8 cellular contexts compared by ENCODE assay signal in the genomic region with DNA sequence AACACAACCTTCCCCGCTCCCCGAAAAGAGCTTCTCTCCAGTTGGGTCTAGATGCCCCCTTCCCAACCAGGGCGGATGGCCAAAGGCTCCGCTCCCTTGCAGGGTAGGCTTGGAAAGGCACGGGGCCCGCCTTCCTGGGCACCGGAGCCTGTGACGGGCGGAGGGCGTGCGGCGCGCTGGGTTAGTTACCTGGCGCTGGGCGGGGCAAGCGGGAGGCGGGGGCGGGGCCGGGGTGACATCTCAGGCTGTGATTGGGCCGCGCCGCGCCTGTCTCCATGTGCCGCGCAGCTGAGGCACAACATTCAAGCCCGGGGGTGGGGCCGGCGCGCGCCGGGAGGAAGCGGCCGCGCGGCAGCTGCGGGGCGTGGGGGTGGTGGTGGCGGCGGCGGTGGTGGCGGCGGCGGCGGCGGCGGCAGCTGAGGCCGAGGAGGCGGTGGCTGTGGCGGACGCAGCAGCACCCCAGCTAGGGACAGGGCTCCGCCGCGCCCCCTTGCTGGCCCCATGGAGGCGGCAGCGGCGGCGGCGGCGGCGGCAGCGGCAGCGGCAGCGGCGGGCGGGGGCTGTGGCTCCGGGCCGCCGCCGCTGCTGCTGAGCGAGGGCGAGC. TPM values are rescaled to one million over a fixed set of nuclear protein-coding genes. Genes with fewer than 3 reads are reported as not detected.
A peak's percentile ranks its signal among the peaks of the same experiment; 100 is the strongest.
DNase-seq lines count a peak whose midpoint lies in the region; ATAC-seq and TF ChIP-seq lines count a peak whose summit lies in the region.

A gene (plus strand): TSS at position 298 of the 604 bp plus-strand sequence. CDS start 204 bp downstream, at position 502.

- peak; percentile 97 for ATAC-seq in GM19455 (IDR thresholded peaks at IDR 0.05; ENCODE audit: unreplicated experiment)
- ATAC-seq in HG03558 (IDR thresholded peaks at IDR 0.05; ENCODE audit: extremely low read depth, unreplicated experiment), result peak; percentile 76

- intact Hi-C loops in CD14-positive monocyte (cut with micrococcal nuclease), result loop anchor here in 1 of 2 donors (10.0 kb wide), 1 partner anchor 98 kb away; no protein-coding TSS in a partner anchor

- no peaks in the 10 kb centered on the region for H3K36me3 ChIP-seq in endocrine pancreas (ENCODE audit: control insufficient read depth, insufficient read depth, low read length)

- no peaks in the 10 kb centered on the region for H3K36me3 Mint-ChIP-seq in CD14-positive monocyte

- no peaks in the 10 kb centered on the region for H3K27me3 ChIP-seq in endocrine pancreas (ENCODE audit: control insufficient read depth, insufficient read depth, low read length)

- no peaks in the 10 kb centered on the region for H3K4me1 ChIP-seq in endocrine pancreas (ENCODE audit: control insufficient read depth, insufficient read depth, low read length)

- no peaks in the 10 kb centered on the region for H3K9me3 ChIP-seq in endocrine pancreas (ENCODE audit: control insufficient read depth, low read length)

- peaks cover 0 to 12% (median 5%) of the 10 kb centered on the region in 7 donors for H3K9me3 Mint-ChIP-seq in CD14-positive monocyte

- TF ChIP-seq CTCF in CD14-positive monocyte (IDR thresholded peaks at IDR 0.05), result no peak

- H3K27ac Mint-ChIP-seq in CD14-positive monocyte, result peak within 1 kb of the TSS in 6 of 7 donors; percentile 6 to 88 (median 68)

- H3K27me3 Mint-ChIP-seq in CD14-positive monocyte (ENCODE audit: low read depth in 3 of 3), result peaks cover 0 to 38% (median 2%) of the 10 kb centered on the region in 3 donors

- peak; percentile 75 for DNase-seq in CD14-positive monocyte (ENCODE audit: low spot score)
- DNase-seq in NOMO-1 (lab: John Stamatoyannopoulos, UW; ENCODE audit: unreplicated experiment in 2 of 2), result peak; percentile 13 to 71
- DNase-seq in activated CD8-positive, alpha-beta memory T cell treated with anti-CD3 and anti-CD28 coated beads, Interleukin-2, amount 50 U/mL, for 1 hour (ENCODE audit: extremely low read depth), result peak; percentile 39
- peak; percentile 93 for DNase-seq in mesenteric fat pad (ENCODE audit: low spot score)
- DNase-seq in stimulated activated CD8-positive, alpha-beta memory T cell treated with anti-CD3 and anti-CD28 coated beads, Interleukin-12 subunit alpha, Interleukin-12 subunit beta, amount 100 ng/mL, for 4 hours (ENCODE audit: low read depth), result peak; percentile 51

- peak within 1 kb of the TSS; percentile 66 for H3K9ac ChIP-seq in endocrine pancreas (ENCODE audit: control insufficient read depth, insufficient read depth, low read length)

- peak within 1 kb of the TSS; percentile 47 for H3K4me3 ChIP-seq in endocrine pancreas (ENCODE audit: control insufficient read depth, insufficient read depth, low read length)

- peak within 1 kb of the TSS; percentile 95 for H3K4me3 Mint-ChIP-seq in CD14-positive monocyte

- H3K4me1 Mint-ChIP-seq in CD14-positive monocyte, result peaks cover 12% of the 10 kb centered on the region

RNA-seq across cellular contexts. Expression of the gene that starts here (rescaled TPM):
- polyA plus RNA-seq in CD14-positive monocyte, result 1 to 10 TPM; 2.1 to 4.7 TPM
- total RNA-seq in mesenteric fat pad, result 6.1 TPM

Comparison
In these comparisons a context has a peak if more than half of its experiments do, and no peak if none do; other contexts are left out.
1. Peak in every context shown above with its lines: DNase-seq, ATAC-seq and H3K4me3 ChIP-seq.
2. DNase-seq: peak in every context shown above with its lines; median percentile 93 in mesenteric fat pad; 75 in CD14-positive monocyte; 51 in stimulated activated CD8-positive, alpha-beta memory T cell treated with anti-CD3 and anti-CD28 coated beads, Interleukin-12 subunit alpha, Interleukin-12 subunit beta, amount 100 ng/mL, for 4 hours; 42 in NOMO-1; 39 in activated CD8-positive, alpha-beta memory T cell treated with anti-CD3 and anti-CD28 coated beads, Interleukin-2, amount 50 U/mL, for 1 hour.